1 cellular context compared by ENCODE assay signal in genomic region chr19:13153627-13154240, GRCh38.
TF ChIP-seq lines count a peak whose summit lies in the region.

No MANE protein-coding gene starts in this region.

TF ChIP-seq in K562, 482 proteins besides CTCF, POLR2A, EP300 and RAD21 (continued from another document):
- peak; percentile 97; the same call in 1 of the 2 replicates for TF ChIP-seq DNMT1 (IDR thresholded peaks at IDR 0.05)
- TF ChIP-seq ZFP30 (CRISPR knock-in tag; IDR thresholded peaks at IDR 0.05; ENCODE audit: borderline replicate concordance) = no peak
- TF ChIP-seq TGIF2 (CRISPR knock-in tag; IDR thresholded peaks at IDR 0.05) = peak; percentile 50
- no peak for TF ChIP-seq JUNB (CRISPR knock-in tag; conservative IDR thresholded peaks at IDR 0.05)
- TF ChIP-seq MEF2D (tag; conservative IDR thresholded peaks at IDR 0.05; ENCODE audit: low read depth) = no peak
- peak; percentile 52 for TF ChIP-seq TAF1 (IDR thresholded peaks at IDR 0.05; ENCODE audit: control insufficient read depth, extremely low read depth, insufficient read depth, low read length, severe bottlenecking)
- no peak for TF ChIP-seq ZNF586 (CRISPR knock-in tag; conservative IDR thresholded peaks at IDR 0.05)
- no peak for TF ChIP-seq GATAD2B (IDR thresholded peaks at IDR 0.05; ENCODE audit: borderline replicate concordance)
- no peak for TF ChIP-seq ARID3A (IDR thresholded peaks at IDR 0.05; ENCODE audit: borderline replicate concordance, low read depth, low read length)
- TF ChIP-seq RBM34 (IDR thresholded peaks at IDR 0.05; ENCODE audit: borderline replicate concordance, insufficient read depth, low read length) = 0 out of 2 replicates have a peak, but pooled peaks have one; percentile 83
- no peak for TF ChIP-seq NFIX (CRISPR knock-in tag; IDR thresholded peaks at IDR 0.05; ENCODE audit: low read depth)
- TF ChIP-seq ZNF232 (CRISPR knock-in tag; IDR thresholded peaks at IDR 0.05) = 0 out of 2 replicates have a peak, but pooled peaks have one; percentile 57
- TF ChIP-seq SMC3 (conservative IDR thresholded peaks at IDR 0.05; ENCODE audit: insufficient read depth, low read depth, low read length) = no peak
- TF ChIP-seq SP2 (IDR thresholded peaks at IDR 0.05; ENCODE audit: extremely low read depth, low read depth, low read length, poor library complexity, severe bottlenecking) = no peak
- no peak for TF ChIP-seq DLX4 (CRISPR knock-in tag; IDR thresholded peaks at IDR 0.05)
- no peak for TF ChIP-seq FOXJ3 (CRISPR knock-in tag; IDR thresholded peaks at IDR 0.05)
- TF ChIP-seq YBX1 (IDR thresholded peaks at IDR 0.05) = no peak
- TF ChIP-seq SNIP1 (IDR thresholded peaks at IDR 0.05; ENCODE audit: low read depth) = peak; percentile 33; the same call in 1 of the 2 replicates
- TF ChIP-seq ZNF766 (CRISPR knock-in tag; conservative IDR thresholded peaks at IDR 0.05) = no peak; the same call in 1 of the 2 replicates
- no peak for TF ChIP-seq BRF1 (IDR thresholded peaks at IDR 0.05; ENCODE audit: borderline replicate concordance, extremely low read depth, insufficient read length)
- no peak; the same call in 1 of the 2 replicates for TF ChIP-seq ZNF124 (CRISPR knock-in tag; IDR thresholded peaks at IDR 0.05)
- no peak for TF ChIP-seq NFYB (IDR thresholded peaks at IDR 0.05; ENCODE audit: extremely low read depth, insufficient read length)
- TF ChIP-seq ZC3H8 (IDR thresholded peaks at IDR 0.05) = peak; percentile 21; the same call in 1 of the 2 replicates
- peak; percentile 83; the same call in 1 of the 2 replicates for TF ChIP-seq ZNF511 (CRISPR knock-in tag; IDR thresholded peaks at IDR 0.05)
- peak; percentile 53 for TF ChIP-seq HNRNPK (IDR thresholded peaks at IDR 0.05; ENCODE audit: low read depth, low read length, poor library complexity, severe bottlenecking)
- no peak for TF ChIP-seq SMARCB1 (IDR thresholded peaks at IDR 0.05; ENCODE audit: insufficient read length, low read depth)
- no peak for TF ChIP-seq POLR3G (IDR thresholded peaks at IDR 0.05; ENCODE audit: extremely low read depth, insufficient read length, insufficient replicate concordance)
- no peak; the same call in 1 of the 2 replicates for TF ChIP-seq ZBTB43 (CRISPR knock-in tag; IDR thresholded peaks at IDR 0.05)
- no peak for TF ChIP-seq SP1 (CRISPR knock-in tag; IDR thresholded peaks at IDR 0.05)
- peak; percentile 86 for TF ChIP-seq FUS (optimal IDR thresholded peaks at IDR 0.05; ENCODE audit: low read depth, low read length)
- 0 out of 2 replicates have a peak, but pooled peaks have one; percentile 26 for TF ChIP-seq HLTF (IDR thresholded peaks at IDR 0.05)
- TF ChIP-seq FOSL1 (tag; conservative IDR thresholded peaks at IDR 0.05) = peak; percentile 10; the same call in 1 of the 2 replicates
- TF ChIP-seq MEIS2 (IDR thresholded peaks at IDR 0.05; ENCODE audit: partially characterized antibody) = no peak
- no peak for TF ChIP-seq ZBTB12 (CRISPR knock-in tag; IDR thresholded peaks at IDR 0.05)
- TF ChIP-seq PHB (CRISPR knock-in tag; IDR thresholded peaks at IDR 0.05) = no peak
